Comparison of ENCODE assay signal across 9 cellular contexts in genomic region chr1:8822383-8823294, GRCh38. TPM values are rescaled to one million over a fixed set of nuclear protein-coding genes. Genes with fewer than 3 reads are reported as not detected.
DNase-seq lines count a peak whose midpoint lies in the region; ATAC-seq and TF ChIP-seq lines count a peak whose summit lies in the region.
"Had no signal": no experiment of that assay in that cellular context is flagged by ENCODE, and none has a peak within 500 bp of the region (broad histone marks: within the 10 kb centered on the region; RNA-seq: fewer than 3 reads in every experiment).

No MANE protein-coding gene starts in this region.

- H3K9ac ChIP-seq in neural progenitor cell: no peak overlapping the region

- peak; percentile 97 for DNase-seq in GM04503 (ENCODE audit: low read depth)
- DNase-seq in NCI-H446 treated with DMSO at 0.1 percent for 48 hours (lab: John Stamatoyannopoulos, UW): peak; percentile 41
- DNase-seq in neural progenitor cell (ENCODE audit: low spot score): no peak
- DNase-seq in GM20000 (ENCODE audit: low spot score): no peak
- DNase-seq in activated naive CD4-positive, alpha-beta T cell treated with anti-CD3 and anti-CD28 coated beads for 36 hours: no peak
- no peak for DNase-seq in germinal center (ENCODE audit: low spot score)

- H3K9me3 Mint-ChIP-seq in neural progenitor cell: no peaks in the 10 kb centered on the region
- H3K9me3 Mint-ChIP-seq in activated naive CD4-positive, alpha-beta T cell treated with anti-CD3 and anti-CD28 coated beads for 36 hours: no peaks in the 10 kb centered on the region
- H3K9me3 Mint-ChIP-seq: IgD-negative memory B cell had no signal

- peak overlapping the region; percentile 37 for H3K27ac Mint-ChIP-seq in neural progenitor cell
- no peak overlapping the region for H3K27ac Mint-ChIP-seq in activated naive CD4-positive, alpha-beta T cell treated with anti-CD3 and anti-CD28 coated beads for 36 hours

- H3K27me3 Mint-ChIP-seq in neural progenitor cell (ENCODE audit: insufficient read depth, low read depth): peaks cover 6% of the 10 kb centered on the region
- no peaks in the 10 kb centered on the region for H3K27me3 Mint-ChIP-seq in activated naive CD4-positive, alpha-beta T cell treated with anti-CD3 and anti-CD28 coated beads for 36 hours (ENCODE audit: low read depth)

- H3K4me3 ChIP-seq in ectodermal cell (ENCODE audit: insufficient read depth, low read depth, low read length) (no peak overlapping the region), neural progenitor cell (no peak overlapping the region)

- TF ChIP-seq CTCF in neural progenitor cell (IDR thresholded peaks at IDR 0.05) (no peak), GM20000 (IDR thresholded peaks at IDR 0.05; ENCODE audit: extremely low read depth, missing control alignments) (no peak)

- peaks cover 26% of the 10 kb centered on the region for H3F3A ChIP-seq in neural progenitor cell (ENCODE audit: low read depth)

- no peak overlapping the region for H2AFZ ChIP-seq in neural progenitor cell (replicated peaks)

- H3K27me3 ChIP-seq in ectodermal cell (ENCODE audit: control insufficient read depth, insufficient read depth, low read length, poor library complexity, severe bottlenecking) (no peaks in the 10 kb centered on the region), neural progenitor cell (no peaks in the 10 kb centered on the region)

- no peak for ATAC-seq in GM21737 (IDR thresholded peaks at IDR 0.05; ENCODE audit: unreplicated experiment)

- H3K36me3 Mint-ChIP-seq in neural progenitor cell: no peaks in the 10 kb centered on the region
- H3K36me3 Mint-ChIP-seq in activated naive CD4-positive, alpha-beta T cell treated with anti-CD3 and anti-CD28 coated beads for 36 hours (ENCODE audit: low read depth): no peaks in the 10 kb centered on the region
- H3K36me3 Mint-ChIP-seq: IgD-negative memory B cell had no signal

- H3K9me3 ChIP-seq in ectodermal cell (ENCODE audit: control insufficient read depth, low read length) (no peaks in the 10 kb centered on the region), neural progenitor cell (ENCODE audit: low read depth) (no peaks in the 10 kb centered on the region)

- H3K27ac ChIP-seq in ectodermal cell (ENCODE audit: insufficient read depth, low read depth, low read length, poor library complexity, severe bottlenecking) (peak overlapping the region; percentile 26), neural progenitor cell (no peak overlapping the region)

- H3K79me2 ChIP-seq in neural progenitor cell (ENCODE audit: low read depth): no peaks in the 10 kb centered on the region

- H4K20me1 ChIP-seq in neural progenitor cell (ENCODE audit: low read depth): no peaks in the 10 kb centered on the region

- intact Hi-C loops in activated naive CD4-positive, alpha-beta T cell treated with anti-CD3 and anti-CD28 coated beads for 36 hours (cut with micrococcal nuclease): no loop called here

- H3K4me3 Mint-ChIP-seq in neural progenitor cell: no peak overlapping the region
- H3K4me3 Mint-ChIP-seq in activated naive CD4-positive, alpha-beta T cell treated with anti-CD3 and anti-CD28 coated beads for 36 hours: no peak overlapping the region

- no peak overlapping the region for H3K4me2 ChIP-seq in neural progenitor cell

- H3K4me1 Mint-ChIP-seq in neural progenitor cell: peaks cover 37% of the 10 kb centered on the region
- H3K4me1 Mint-ChIP-seq in activated naive CD4-positive, alpha-beta T cell treated with anti-CD3 and anti-CD28 coated beads for 36 hours (ENCODE audit: low read depth): peaks cover 6% of the 10 kb centered on the region

- CTCF ChIA-PET in activated naive CD4-positive, alpha-beta T cell treated with anti-CD3 and anti-CD28 coated beads for 36 hours (lab: Charles Lee): interaction anchor here (1.2 kb wide), 1 partner anchor 26 kb away, joined by 7 read pairs; no protein-coding TSS in a partner anchor

- H3K36me3 ChIP-seq in ectodermal cell (ENCODE audit: control insufficient read depth, insufficient read depth, low read length): no peaks in the 10 kb centered on the region
- no peaks in the 10 kb centered on the region for H3K36me3 ChIP-seq in neural progenitor cell

- H3K4me1 ChIP-seq in ectodermal cell (ENCODE audit: control insufficient read depth, insufficient read depth, low read length): peaks cover 5% of the 10 kb centered on the region
- peaks cover 4% of the 10 kb centered on the region for H3K4me1 ChIP-seq in neural progenitor cell

- 83 to 85% methylated on average over 10 of the region's 10 CpGs for WGBS in ectodermal cell, 2 experiments

RNA-seq across cellular contexts. Expression of gene RERE, which starts 5.2 kb away (rescaled TPM):
- 107 TPM for polyA plus RNA-seq in ectodermal cell (2013, experiment 1 of 4)
- polyA plus RNA-seq in ectodermal cell (2013, experiment 2 of 4): 97.5 TPM
- 72.7 TPM for polyA plus RNA-seq in ectodermal cell (2013, experiment 3 of 4)
- 84.5 TPM for polyA plus RNA-seq in ectodermal cell (2013, experiment 4 of 4)
- 29.8 and 46.5 TPM in 2 replicates for total RNA-seq in neural progenitor cell (ENCODE audit: low replicate concordance)
- 10 to 100 TPM; 46.4 to 47.6 TPM for total RNA-seq in activated naive CD4-positive, alpha-beta T cell treated with anti-CD3 and anti-CD28 coated beads for 36 hours

RNA-seq across cellular contexts. Expression of gene ENO1, which starts 55.8 kb away (rescaled TPM):
- polyA plus RNA-seq in ectodermal cell (2013, experiment 1 of 4): 1,944 TPM
- 1,655 TPM for polyA plus RNA-seq in ectodermal cell (2013, experiment 2 of 4)
- 1,164 TPM for polyA plus RNA-seq in ectodermal cell (2013, experiment 3 of 4)
- 1,145 TPM for polyA plus RNA-seq in ectodermal cell (2013, experiment 4 of 4)
- 1,414 and 2,157 TPM in 2 replicates for total RNA-seq in neural progenitor cell (ENCODE audit: low replicate concordance)
- 1,000 to 10,000 TPM; 2,952 to 3,004 TPM for total RNA-seq in activated naive CD4-positive, alpha-beta T cell treated with anti-CD3 and anti-CD28 coated beads for 36 hours

Comparison
In these comparisons a context has a peak if more than half of its experiments do, and no peak if none do; other contexts are left out.
1. DNase-seq: peak in GM04503 (single experiment) and NCI-H446 treated with DMSO at 0.1 percent for 48 hours (single experiment); none in neural progenitor cell (single experiment), GM20000 (single experiment), activated naive CD4-positive, alpha-beta T cell treated with anti-CD3 and anti-CD28 coated beads for 36 hours (single experiment) and germinal center (single experiment).